ENCODE assay signal across 19 cellular contexts in genomic region chr1:38611661-38612211, GRCh38.
DNase-seq lines count a peak whose midpoint lies in the region; ATAC-seq, FAIRE-seq and TF ChIP-seq lines count a peak whose summit lies in the region.
"Had no signal": no experiment of that assay in that cellular context is flagged by ENCODE, and none has a peak within 500 bp of the region (broad histone marks: within the 10 kb centered on the region; RNA-seq: fewer than 3 reads in every experiment).

No MANE protein-coding gene starts in this region.

- peak overlapping the region; percentile 63 for H3K27ac Mint-ChIP-seq in stimulated activated naive B cell treated with anti-CD40 and anti-IgM and Interleukin-4, amounts not matched to agents 10 μg/mL and 1 μg/mL and 100 μg/mL, for 72 hours
- H3K27ac Mint-ChIP-seq: CD8-positive, alpha-beta memory T cell; T-cell had no signal

- peaks cover 39 to 49% of the 10 kb centered on the region in 2 donors for H3K27me3 Mint-ChIP-seq in stimulated activated naive B cell treated with anti-CD40 and anti-IgM and Interleukin-4, amounts not matched to agents 10 μg/mL and 1 μg/mL and 100 μg/mL, for 72 hours

- intact Hi-C loops in psoas muscle (cut with DNase I): no loop called here

- 0 out of 2 replicates have a peak, but pooled peaks cover 6% of the 10 kb centered on the region for H3K9me3 ChIP-seq in SJCRH30 (replicated peaks)
- no peaks in the 10 kb centered on the region for H3K9me3 ChIP-seq in psoas muscle
- H3K9me3 ChIP-seq: SJSA1 had no signal

- 41 to 43% (median 43%) methylated on average over 7 of the region's 7 CpGs for WGBS in psoas muscle, 3 donors

- DNase-seq in NCI-H2171 treated with DMSO at 0.1 percent for 48 hours (lab: John Stamatoyannopoulos, UW) (peak; percentile 32), NCI-H2171 (lab: John Stamatoyannopoulos, UW) (no peak), NCI-H1694 treated with DMSO at 0.1 percent for 48 hours (lab: John Stamatoyannopoulos, UW) (peak; percentile 18), bronchial epithelial cell (ENCODE audit: low read depth) (no peak), SJCRH30 (no peak), NCI-H2107 (lab: John Stamatoyannopoulos, UW) (no peak), psoas muscle (no peak)
- DNase-seq in stimulated activated naive B cell treated with anti-CD40 and anti-IgM and Interleukin-4, amounts not matched to agents 10 μg/mL and 1 μg/mL and 100 μg/mL, for 72 hours: no peak
- DNase-seq: CD8-positive, alpha-beta memory T cell; DMS153; MV-4-11; NCI-H2081; NCI-H345; T-cell had no signal

- H3K4me3 ChIP-seq in bronchial epithelial cell (ENCODE audit: low read depth, low read length) (no peak overlapping the region), SJCRH30 (no peak overlapping the region), psoas muscle (no peak overlapping the region)
- H3K4me3 ChIP-seq: K562, SJSA1 had no signal

- H3K4me3 Mint-ChIP-seq in stimulated activated naive B cell treated with anti-CD40 and anti-IgM and Interleukin-4, amounts not matched to agents 10 μg/mL and 1 μg/mL and 100 μg/mL, for 72 hours: no peak overlapping the region
- H3K4me3 Mint-ChIP-seq: CD8-positive, alpha-beta memory T cell; T-cell had no signal

- peak; percentile 68 for FAIRE-seq in bronchial epithelial cell (lab: Jason Lieb, UNC)
- FAIRE-seq: GM12892, K562 had no signal

- H3K27ac ChIP-seq in SJCRH30 (no peak overlapping the region), psoas muscle (no peak overlapping the region)
- H3K27ac ChIP-seq: 22Rv1, RWPE1, SJSA1 had no signal

- H3K36me3 ChIP-seq in bronchial epithelial cell (ENCODE audit: control insufficient read depth, insufficient read depth, low read length): no peaks in the 10 kb centered on the region
- H3K36me3 ChIP-seq in SJCRH30: no peaks in the 10 kb centered on the region
- no peaks in the 10 kb centered on the region for H3K36me3 ChIP-seq in psoas muscle (ENCODE audit: insufficient read depth in 1 of 2, low read depth in 1 of 2)
- H3K36me3 ChIP-seq: SJSA1 had no signal

- H3K4me1 Mint-ChIP-seq in stimulated activated naive B cell treated with anti-CD40 and anti-IgM and Interleukin-4, amounts not matched to agents 10 μg/mL and 1 μg/mL and 100 μg/mL, for 72 hours: peaks cover 0 to 2% of the 10 kb centered on the region in 2 donors
- H3K4me1 Mint-ChIP-seq: CD8-positive, alpha-beta memory T cell; T-cell had no signal

- ATAC-seq in stimulated activated naive B cell treated with anti-CD40 and anti-IgM and Interleukin-4, amounts not matched to agents 10 μg/mL and 1 μg/mL and 100 μg/mL, for 72 hours (replicated peaks): no peak
- ATAC-seq in psoas muscle: no peak
- ATAC-seq: K562, T-cell had no signal

- H3K4me1 ChIP-seq in SJCRH30 (peaks cover 12% of the 10 kb centered on the region), psoas muscle (no peaks in the 10 kb centered on the region)

- no peak for TF ChIP-seq CTCF in bronchial epithelial cell (IDR thresholded peaks at IDR 0.05; ENCODE audit: insufficient read depth, low read length, severe bottlenecking)
- no peak for TF ChIP-seq CTCF in psoas muscle (IDR thresholded peaks at IDR 0.05)

- H3K27me3 ChIP-seq in bronchial epithelial cell (ENCODE audit: control insufficient read depth, insufficient read depth, low read length): no peaks in the 10 kb centered on the region
- H3K27me3 ChIP-seq in SJCRH30: no peaks in the 10 kb centered on the region
- H3K27me3 ChIP-seq in psoas muscle (ENCODE audit: insufficient read depth in 3 of 3, low read length in 2 of 3): peaks cover 0 to 7% (median 0%) of the 10 kb centered on the region in 3 donors
- H3K27me3 ChIP-seq: SJSA1 had no signal

- H3K9me3 Mint-ChIP-seq in stimulated activated naive B cell treated with anti-CD40 and anti-IgM and Interleukin-4, amounts not matched to agents 10 μg/mL and 1 μg/mL and 100 μg/mL, for 72 hours: peaks cover 7 to 11% of the 10 kb centered on the region in 2 donors

- peaks cover 3% of the 10 kb centered on the region in 2 donors for H3K36me3 Mint-ChIP-seq in stimulated activated naive B cell treated with anti-CD40 and anti-IgM and Interleukin-4, amounts not matched to agents 10 μg/mL and 1 μg/mL and 100 μg/mL, for 72 hours
- H3K36me3 Mint-ChIP-seq: CD8-positive, alpha-beta memory T cell; T-cell had no signal

Comparison
In these comparisons a context has a peak if more than half of its experiments do, and no peak if none do; other contexts are left out.
1. DNase-seq: peak in NCI-H2171 treated with DMSO at 0.1 percent for 48 hours (single experiment) and NCI-H1694 treated with DMSO at 0.1 percent for 48 hours (single experiment); none in NCI-H2171 (single experiment), bronchial epithelial cell (single experiment), stimulated activated naive B cell treated with anti-CD40 and anti-IgM and Interleukin-4, amounts not matched to agents 10 μg/mL and 1 μg/mL and 100 μg/mL, for 72 hours (single experiment), SJCRH30 (0 of 2), NCI-H2107 (single experiment) and psoas muscle (0 of 2).